Comparison of ENCODE assay signal across 7 cellular contexts in the genomic region with DNA sequence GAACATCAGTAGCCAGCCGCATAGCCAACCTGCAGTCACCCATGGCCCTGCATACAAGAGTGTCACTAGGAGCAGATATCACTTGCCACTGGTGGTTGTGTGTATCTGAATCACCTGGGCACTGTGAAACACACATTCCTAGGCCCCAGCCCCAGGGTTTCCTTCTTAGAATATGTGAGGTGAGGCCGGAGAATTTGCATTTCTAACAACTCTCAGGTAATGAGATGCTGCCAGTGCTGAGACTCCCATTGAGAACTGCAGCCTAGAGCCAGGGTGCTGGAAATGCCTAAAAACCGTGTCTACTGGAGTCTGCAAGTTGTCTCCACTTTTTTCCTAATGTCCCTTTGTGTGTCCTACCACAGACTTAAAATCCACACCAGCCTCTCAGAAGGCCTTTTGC.
DNase-seq lines count a peak whose midpoint lies in the region; ATAC-seq and TF ChIP-seq lines count a peak whose summit lies in the region.
"Not testable (repeated sequence)": the region's sequence is repeated elsewhere in the genome, so short reads cannot be mapped to it uniquely, and the experiment has no call there.

No MANE protein-coding gene starts in this region.

- H3K4me1 Mint-ChIP-seq in CD4-positive, CD25-positive, alpha-beta regulatory T cell = peaks cover 6 to 36% (median 10%) of the 10 kb centered on the region in 4 donors
- H3K4me1 Mint-ChIP-seq in GM23338 = not testable (repeated sequence)
- peaks cover 22% of the 10 kb centered on the region for H3K4me1 Mint-ChIP-seq in activated CD8-positive, alpha-beta T cell treated with anti-CD3 and anti-CD28 coated beads for 36 hours (ENCODE audit: low read depth)
- H3K4me1 Mint-ChIP-seq in activated naive CD8-positive, alpha-beta T cell treated with anti-CD3 and anti-CD28 coated beads, Interleukin-2, amount 50 U/mL, for 24 hours = peaks cover 51% of the 10 kb centered on the region

- TF ChIP-seq CTCF in GM23338 (conservative IDR thresholded peaks at IDR 0.05; ENCODE audit: low read depth in 2 of 2); OCI-LY3 (IDR thresholded peaks at IDR 0.05; ENCODE audit: low read depth, low read length); SU-DHL-6 (IDR thresholded peaks at IDR 0.05; ENCODE audit: insufficient read depth, low read length, poor library complexity, severe bottlenecking); activated CD8-positive, alpha-beta T cell treated with anti-CD3 and anti-CD28 coated beads for 36 hours (IDR thresholded peaks at IDR 0.05): not testable (repeated sequence)

- not testable (repeated sequence) for DNase-seq in CD4-positive, CD25-positive, alpha-beta regulatory T cell; GM23338 (ENCODE audit: low spot score); Karpas-422; activated CD8-positive, alpha-beta T cell treated with anti-CD3 and anti-CD28 coated beads for 36 hours; activated naive CD8-positive, alpha-beta T cell treated with anti-CD3 and anti-CD28 coated beads, Interleukin-2, amount 50 U/mL, for 24 hours

- not testable (repeated sequence) for H3K79me2 ChIP-seq in GM23338 (replicated peaks; ENCODE audit: insufficient read depth); SU-DHL-6 (ENCODE audit: insufficient read depth, low read length)
- H3K79me2 ChIP-seq in Karpas-422 (ENCODE audit: low read length) (peaks cover 31% of the 10 kb centered on the region), OCI-LY3 (ENCODE audit: low read length) (peaks cover 15% of the 10 kb centered on the region)

- CTCF ChIA-PET in activated CD8-positive, alpha-beta T cell treated with anti-CD3 and anti-CD28 coated beads for 36 hours (lab: Charles Lee) = not testable (repeated sequence)

- not testable (repeated sequence) for H3K4me2 ChIP-seq in GM23338; Karpas-422 (ENCODE audit: low read depth, low read length, poor library complexity, severe bottlenecking)
- H3K4me2 ChIP-seq in OCI-LY3 (ENCODE audit: low read length) = peak overlapping the region; percentile 7; the same call in 1 of the 2 replicates
- H3K4me2 ChIP-seq in SU-DHL-6 (ENCODE audit: low read depth, low read length, poor library complexity, severe bottlenecking) = peak overlapping the region; percentile 36

- POLR2A ChIA-PET in activated CD8-positive, alpha-beta T cell treated with anti-CD3 and anti-CD28 coated beads for 36 hours (lab: Charles Lee) = not testable (repeated sequence)

- not testable (repeated sequence) for H3K9me3 Mint-ChIP-seq in CD4-positive, CD25-positive, alpha-beta regulatory T cell; GM23338; activated CD8-positive, alpha-beta T cell treated with anti-CD3 and anti-CD28 coated beads for 36 hours; activated naive CD8-positive, alpha-beta T cell treated with anti-CD3 and anti-CD28 coated beads, Interleukin-2, amount 50 U/mL, for 24 hours

- not testable (repeated sequence) for H2AFZ ChIP-seq in GM23338; Karpas-422 (ENCODE audit: low read length); OCI-LY3 (ENCODE audit: low read depth, low read length); SU-DHL-6 (ENCODE audit: low read depth, low read length, severe bottlenecking)

- not testable (repeated sequence) for H3K9ac ChIP-seq in Karpas-422 (ENCODE audit: low read length); OCI-LY3 (ENCODE audit: low read length); SU-DHL-6 (ENCODE audit: low read length)

- not testable (repeated sequence) for H3K4me3 ChIP-seq in CD4-positive, CD25-positive, alpha-beta regulatory T cell (ENCODE audit: low read depth, low read length); GM23338; Karpas-422 (ENCODE audit: low read length); OCI-LY3 (ENCODE audit: low read length); SU-DHL-6 (ENCODE audit: insufficient read depth, low read length, poor library complexity, severe bottlenecking)

- intact Hi-C loops in activated CD8-positive, alpha-beta T cell treated with anti-CD3 and anti-CD28 coated beads for 36 hours (cut with micrococcal nuclease) = not testable (repeated sequence)

- not testable (repeated sequence) for H3K27me3 Mint-ChIP-seq in CD4-positive, CD25-positive, alpha-beta regulatory T cell; GM23338 (ENCODE audit: insufficient read depth, low read depth, poor library complexity); activated CD8-positive, alpha-beta T cell treated with anti-CD3 and anti-CD28 coated beads for 36 hours; activated naive CD8-positive, alpha-beta T cell treated with anti-CD3 and anti-CD28 coated beads, Interleukin-2, amount 50 U/mL, for 24 hours

- H3K4me3 Mint-ChIP-seq in CD4-positive, CD25-positive, alpha-beta regulatory T cell; GM23338; activated CD8-positive, alpha-beta T cell treated with anti-CD3 and anti-CD28 coated beads for 36 hours; activated naive CD8-positive, alpha-beta T cell treated with anti-CD3 and anti-CD28 coated beads, Interleukin-2, amount 50 U/mL, for 24 hours: not testable (repeated sequence)

- ATAC-seq in CD4-positive, CD25-positive, alpha-beta regulatory T cell (ENCODE audit: low read depth in 2 of 2) = not testable (repeated sequence)
- peak; percentile 75 for ATAC-seq in GM23338
- ATAC-seq in activated CD8-positive, alpha-beta T cell treated with anti-CD3 and anti-CD28 coated beads for 36 hours = peak; percentile 16
- ATAC-seq in activated naive CD8-positive, alpha-beta T cell treated with anti-CD3 and anti-CD28 coated beads, Interleukin-2, amount 50 U/mL, for 24 hours = peak; percentile 11

- not testable (repeated sequence) for H3K27me3 ChIP-seq in CD4-positive, CD25-positive, alpha-beta regulatory T cell (ENCODE audit: control insufficient read depth, insufficient read depth, low read length); GM23338 (ENCODE audit: insufficient read depth); Karpas-422 (ENCODE audit: low read length); OCI-LY3 (ENCODE audit: low read depth, low read length); SU-DHL-6 (ENCODE audit: low read length)

- H3F3A ChIP-seq in GM23338 (replicated peaks; ENCODE audit: low read depth) = not testable (repeated sequence)
- peaks cover 15% of the 10 kb centered on the region for H3F3A ChIP-seq in SU-DHL-6 (ENCODE audit: insufficient read depth)

- not testable (repeated sequence) for H3K9me2 ChIP-seq in GM23338 (ENCODE audit: insufficient read depth); Karpas-422 (replicated peaks; ENCODE audit: insufficient read depth, low read length); SU-DHL-6 (replicated peaks; ENCODE audit: insufficient read depth, low read length)

- H3K27ac ChIP-seq in CD4-positive, CD25-positive, alpha-beta regulatory T cell (ENCODE audit: insufficient read depth, low read length, poor library complexity, severe bottlenecking) = peak overlapping the region; percentile 47
- H3K27ac ChIP-seq in GM23338 (ENCODE audit: low read depth) = not testable (repeated sequence)
- peak overlapping the region; percentile 95 for H3K27ac ChIP-seq in Karpas-422 (ENCODE audit: low read length)
- peak overlapping the region; percentile 47; the same call in 1 of the 2 replicates for H3K27ac ChIP-seq in OCI-LY3 (ENCODE audit: low read length)
- peak overlapping the region; percentile 86 for H3K27ac ChIP-seq in SU-DHL-6 (ENCODE audit: low read depth, low read length)

- H4K20me1 ChIP-seq in GM23338 (replicated peaks; ENCODE audit: insufficient read depth); Karpas-422 (ENCODE audit: insufficient read depth, low read depth, low read length); OCI-LY3 (ENCODE audit: insufficient read depth, low read length); SU-DHL-6 (ENCODE audit: low read depth, low read length): not testable (repeated sequence)

- not testable (repeated sequence) for H3K36me3 Mint-ChIP-seq in CD4-positive, CD25-positive, alpha-beta regulatory T cell; GM23338 (ENCODE audit: low read depth)
- H3K36me3 Mint-ChIP-seq in activated CD8-positive, alpha-beta T cell treated with anti-CD3 and anti-CD28 coated beads for 36 hours (ENCODE audit: low read depth) = peaks cover 12% of the 10 kb centered on the region
- peaks cover 15% of the 10 kb centered on the region for H3K36me3 Mint-ChIP-seq in activated naive CD8-positive, alpha-beta T cell treated with anti-CD3 and anti-CD28 coated beads, Interleukin-2, amount 50 U/mL, for 24 hours (ENCODE audit: low read depth)

- H3K9me3 ChIP-seq in CD4-positive, CD25-positive, alpha-beta regulatory T cell (ENCODE audit: control insufficient read depth in 2 of 2, low read length in 2 of 2); Karpas-422 (ENCODE audit: low read length); OCI-LY3 (ENCODE audit: insufficient read depth, low read length); SU-DHL-6 (ENCODE audit: insufficient read depth, low read length): not testable (repeated sequence)

- H3K36me3 ChIP-seq in CD4-positive, CD25-positive, alpha-beta regulatory T cell (ENCODE audit: control insufficient read depth, insufficient read depth, low read length); GM23338 (ENCODE audit: insufficient read depth); Karpas-422 (ENCODE audit: insufficient read depth, low read length); OCI-LY3 (replicated peaks; ENCODE audit: low read depth, low read length); SU-DHL-6 (ENCODE audit: low read length): not testable (repeated sequence)

- H3K4me1 ChIP-seq in CD4-positive, CD25-positive, alpha-beta regulatory T cell (ENCODE audit: control insufficient read depth, insufficient read depth, low read length, poor library complexity, severe bottlenecking); GM23338 (ENCODE audit: insufficient read depth): not testable (repeated sequence)
- peaks cover 65% of the 10 kb centered on the region for H3K4me1 ChIP-seq in Karpas-422 (ENCODE audit: low read length)
- H3K4me1 ChIP-seq in OCI-LY3 (ENCODE audit: low read length) = peaks cover 42% of the 10 kb centered on the region

- not testable (repeated sequence) for H3K27ac Mint-ChIP-seq in CD4-positive, CD25-positive, alpha-beta regulatory T cell; GM23338; activated CD8-positive, alpha-beta T cell treated with anti-CD3 and anti-CD28 coated beads for 36 hours; activated naive CD8-positive, alpha-beta T cell treated with anti-CD3 and anti-CD28 coated beads, Interleukin-2, amount 50 U/mL, for 24 hours
